8 cellular contexts compared by ENCODE assay signal in the genomic region with DNA sequence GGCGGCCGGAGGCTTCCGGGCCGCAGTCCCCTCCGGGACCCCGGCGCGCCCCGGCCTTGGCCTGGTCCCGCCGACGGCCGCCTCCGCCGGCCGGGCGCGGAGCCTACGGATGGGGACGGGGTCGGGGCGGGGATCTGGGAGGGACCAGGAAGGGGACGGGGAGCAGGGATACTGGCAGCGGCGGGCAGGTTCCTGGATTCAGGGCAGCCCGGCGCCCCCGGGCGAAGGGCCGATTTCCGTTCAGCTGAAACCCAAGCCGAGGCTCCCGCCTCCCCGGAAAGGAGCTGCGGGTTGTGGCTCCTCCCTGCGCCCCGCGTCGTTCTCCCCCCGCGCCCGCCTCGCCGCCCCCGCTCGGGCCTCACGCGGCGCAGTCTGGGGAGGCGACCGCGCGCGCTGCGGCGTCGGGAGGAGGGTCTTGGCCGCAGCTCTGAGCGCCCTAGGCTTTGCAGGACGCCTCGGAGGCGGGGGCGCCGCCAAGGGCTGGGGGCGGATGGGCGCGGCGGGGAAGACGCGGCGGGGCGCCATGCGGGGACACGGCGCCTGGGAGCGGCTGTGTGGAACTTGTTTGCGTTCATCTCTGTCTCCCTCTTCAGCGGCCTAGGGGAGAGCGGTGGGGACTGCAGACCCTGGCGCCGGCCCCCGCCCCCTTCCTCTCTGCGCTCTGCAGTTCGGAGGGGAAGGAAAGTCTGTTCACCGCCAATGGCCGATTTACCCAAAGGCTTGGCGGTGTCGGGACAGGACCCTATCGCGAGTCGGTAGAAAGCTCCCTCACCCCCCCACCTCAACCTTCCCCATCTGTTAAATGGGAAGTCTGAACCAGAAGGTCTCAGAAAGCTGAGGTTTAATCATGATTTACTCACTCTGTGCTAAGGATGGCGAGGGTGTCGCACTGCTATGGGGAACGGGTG. TPM values are rescaled to one million over a fixed set of nuclear protein-coding genes. Genes with fewer than 3 reads are reported as not detected.
DNase-seq lines count a peak whose midpoint lies in the region; TF ChIP-seq lines count a peak whose summit lies in the region.

No MANE protein-coding gene starts in this region.

- no peak overlapping the region for H3K56ac ChIP-seq in H9 (ENCODE audit: insufficient read length, low read depth, low read length)

- H3K4me1 Mint-ChIP-seq in H9 (peaks cover 11 to 18% of the 10 kb centered on the region in 2 experiments), mesothelial cell of epicardium (no peaks in the 10 kb centered on the region)
- peaks cover 13% of the 10 kb centered on the region for H3K4me1 Mint-ChIP-seq in dendritic cell treated with granulocyte-macrophage colony-stimulating factor and Interleukin-4, amounts not matched to agents 40 ng/mL and 50 ng/mL, for 4 days (ENCODE audit: low read depth)

- no CpG with 5 or more reads among the region's 94 CpGs for WGBS in H9 (ENCODE audit: extremely low coverage, insufficient read length, low lambda C conversion rate)
- WGBS in urinary bladder: 3% methylated on average over 93 of the region's 94 CpGs

- H2BK20ac ChIP-seq in H9 (ENCODE audit: low read depth, low read length, poor library complexity, severe bottlenecking): no peak overlapping the region

- peak overlapping the region; percentile 69 for H3K4me2 ChIP-seq in H9 (ENCODE audit: insufficient read depth, insufficient read length, low read length)

- H3K4me1 ChIP-seq in ACC112 (ENCODE audit: control insufficient read depth, insufficient read depth, low read length, unreplicated experiment): no peaks in the 10 kb centered on the region
- no peaks in the 10 kb centered on the region for H3K4me1 ChIP-seq in H9 (ENCODE audit: insufficient read depth, low read length)
- H3K4me1 ChIP-seq in urinary bladder (ENCODE audit: insufficient read depth): peaks cover 3% of the 10 kb centered on the region

- H3K4ac ChIP-seq in H9 (ENCODE audit: low read depth, low read length): no peak overlapping the region

- H4K20me1 ChIP-seq in H9 (ENCODE audit: control insufficient read depth, insufficient read depth, insufficient read length): no peaks in the 10 kb centered on the region

- no peak overlapping the region for H3K23ac ChIP-seq in H9 (ENCODE audit: insufficient read length, low read depth, low read length)

- H3K23me2 ChIP-seq in H9 (ENCODE audit: insufficient read length, low read depth, low read length, poor library complexity, severe bottlenecking): peaks cover 6% of the 10 kb centered on the region

- peak overlapping the region; percentile 75 to 86 for H3K4me3 Mint-ChIP-seq in H9
- H3K4me3 Mint-ChIP-seq in dendritic cell treated with granulocyte-macrophage colony-stimulating factor and Interleukin-4, amounts not matched to agents 40 ng/mL and 50 ng/mL, for 4 days: peak overlapping the region; percentile 84
- peak overlapping the region; percentile 59 for H3K4me3 Mint-ChIP-seq in mesothelial cell of epicardium

- H3K27me3 ChIP-seq in ACC112 (ENCODE audit: insufficient read depth, low read length): peaks cover 35% of the 10 kb centered on the region
- no peaks in the 10 kb centered on the region for H3K27me3 ChIP-seq in H9 (ENCODE audit: insufficient read depth, low read length)

- no peak overlapping the region for H2BK15ac ChIP-seq in H9 (ENCODE audit: low read depth, low read length)

- H3K79me1 ChIP-seq in H9 (ENCODE audit: insufficient read depth, low read depth, low read length, poor library complexity, severe bottlenecking): no peaks in the 10 kb centered on the region

- H4K91ac ChIP-seq in H9 (ENCODE audit: insufficient read length, low read depth, low read length): no peak overlapping the region

- no peak overlapping the region for H2BK5ac ChIP-seq in H9 (ENCODE audit: insufficient read length, low read length)

- H3K36me3 Mint-ChIP-seq in H9 (ENCODE audit: insufficient read depth in 1 of 3, low read depth in 3 of 3) (peaks cover 0 to 20% (median 3%) of the 10 kb centered on the region in 3 experiments; a peak in 2 of 7 replicates), mesothelial cell of epicardium (no peaks in the 10 kb centered on the region)
- H3K36me3 Mint-ChIP-seq in dendritic cell treated with granulocyte-macrophage colony-stimulating factor and Interleukin-4, amounts not matched to agents 40 ng/mL and 50 ng/mL, for 4 days (ENCODE audit: low read depth): no peaks in the 10 kb centered on the region

- no peaks in the 10 kb centered on the region for H3K36me3 ChIP-seq in ACC112 (ENCODE audit: insufficient read depth, low read length)
- H3K36me3 ChIP-seq in SK-N-MC (ENCODE audit: insufficient read depth, low read length): no peaks in the 10 kb centered on the region
- H3K36me3 ChIP-seq in urinary bladder (ENCODE audit: insufficient read depth): no peaks in the 10 kb centered on the region

- no peak overlapping the region for H4K8ac ChIP-seq in H9 (replicated peaks; ENCODE audit: insufficient read length, low read depth, low read length)

- DNase-seq in H9 (peak; percentile 79), SK-N-MC (ENCODE audit: low read depth, low spot score) (no peak), mesothelial cell of epicardium (ENCODE audit: low spot score in 2 of 2, unreplicated experiment in 2 of 2) (peak; percentile 33 to 68), AML-193 (lab: John Stamatoyannopoulos, UW) (no peak), H4 (ENCODE audit: low spot score) (no peak)

- H3K79me2 ChIP-seq in ACC112 (ENCODE audit: control insufficient read depth, insufficient read depth, low read length, unreplicated experiment) (no peaks in the 10 kb centered on the region), H9 (ENCODE audit: insufficient read depth, low read length) (no peaks in the 10 kb centered on the region)

- H3K9me3 Mint-ChIP-seq in H9 (no peaks in the 10 kb centered on the region), mesothelial cell of epicardium (peaks cover 4% of the 10 kb centered on the region)
- H3K9me3 Mint-ChIP-seq in dendritic cell treated with granulocyte-macrophage colony-stimulating factor and Interleukin-4, amounts not matched to agents 40 ng/mL and 50 ng/mL, for 4 days: no peaks in the 10 kb centered on the region

- H3K18ac ChIP-seq in H9 (ENCODE audit: insufficient read length, low read depth, low read length): peak overlapping the region; percentile 81

- peak overlapping the region; percentile 95 for H3K14ac ChIP-seq in H9 (ENCODE audit: insufficient read depth, low read length)

- H2AK5ac ChIP-seq in H9 (ENCODE audit: insufficient read length, low read length): no peak overlapping the region

- no peaks in the 10 kb centered on the region for H3K9me3 ChIP-seq in H9 (ENCODE audit: control insufficient read depth, low read depth, low read length)
- H3K9me3 ChIP-seq in SK-N-MC (ENCODE audit: low read depth, low read length): no peaks in the 10 kb centered on the region

- peaks cover 16% of the 10 kb centered on the region for H3K27me3 Mint-ChIP-seq in H9 (ENCODE audit: low read depth)
- H3K27me3 Mint-ChIP-seq in dendritic cell treated with granulocyte-macrophage colony-stimulating factor and Interleukin-4, amounts not matched to agents 40 ng/mL and 50 ng/mL, for 4 days: peaks cover 76% of the 10 kb centered on the region
- H3K27me3 Mint-ChIP-seq in mesothelial cell of epicardium (ENCODE audit: low read depth): peaks cover 61% of the 10 kb centered on the region

- H3K27ac Mint-ChIP-seq in H9 (no peak overlapping the region; a peak in 1 of 7 replicates), mesothelial cell of epicardium (no peak overlapping the region)
- H3K27ac Mint-ChIP-seq in dendritic cell treated with granulocyte-macrophage colony-stimulating factor and Interleukin-4, amounts not matched to agents 40 ng/mL and 50 ng/mL, for 4 days: no peak overlapping the region

- no peak overlapping the region for H3K27ac ChIP-seq in ACC112 (ENCODE audit: low read depth, low read length)
- no peak overlapping the region for H3K27ac ChIP-seq in H9 (ENCODE audit: insufficient read length, low read depth, low read length)
- no peak overlapping the region for H3K27ac ChIP-seq in SK-N-MC
- H3K27ac ChIP-seq in urinary bladder (ENCODE audit: low read depth): no peak overlapping the region

- H3K9ac ChIP-seq in H9 (ENCODE audit: extremely low read depth, insufficient read length, low read length) (peak overlapping the region; percentile 8), SK-N-MC (ENCODE audit: insufficient read length) (no peak overlapping the region)

- H4K5ac ChIP-seq in H9 (ENCODE audit: insufficient read length, low read depth, low read length): no peak overlapping the region

- no peak overlapping the region for H3T11ph ChIP-seq in H9 (ENCODE audit: low read length)

- no peak overlapping the region for H2BK12ac ChIP-seq in H9 (ENCODE audit: insufficient read length, low read depth, low read length)

- peak overlapping the region; percentile 73 for H2AFZ ChIP-seq in ACC112 (ENCODE audit: low read length, unreplicated experiment)
- no peak overlapping the region for H2AFZ ChIP-seq in H9 (ENCODE audit: low read length)

- TF ChIP-seq CTCF in H9 (conservative IDR thresholded peaks at IDR 0.05) (peak; percentile 15; the same call in 2 of the 3 replicates), mesothelial cell of epicardium (IDR thresholded peaks at IDR 0.05; ENCODE audit: unreplicated experiment) (no peak)

- intact Hi-C loops in dendritic cell treated with granulocyte-macrophage colony-stimulating factor and Interleukin-4, amounts not matched to agents 40 ng/mL and 50 ng/mL, for 4 days (cut with micrococcal nuclease): loop anchor here (2.0 kb wide), 1 partner anchor 24 kb away; a partner anchor contains a TSS

- H3K4me3 ChIP-seq in ACC112 (ENCODE audit: low read depth, low read length) (peak overlapping the region; percentile 83), SK-N-MC (peak overlapping the region; percentile 80), urinary bladder (ENCODE audit: low read depth, low read length) (peak overlapping the region; percentile 49)

- no peak overlapping the region for H2BK120ac ChIP-seq in H9 (ENCODE audit: low read depth, low read length, poor library complexity, severe bottlenecking)

RNA-seq across cellular contexts. Expression of a gene that starts 22.7 kb away (rescaled TPM):
- 23.7 and 24.4 TPM in 2 replicates for total RNA-seq in H9 (2021)
- total RNA-seq in mesothelial cell of epicardium: 23.6 to 23.9 TPM (median 23.8 TPM) in 3 replicates
- 41.4 TPM for total RNA-seq in urinary bladder
- polyA plus RNA-seq in urinary bladder: 23.8 TPM
- 16.1 and 18.8 TPM in 2 replicates for total RNA-seq in H4 (2014; rRNA removed; shearing (Covaris generic))

Comparison
In these comparisons a context has a peak if more than half of its experiments do, and no peak if none do; other contexts are left out.
1. DNase-seq: peak in H9 (single experiment) and mesothelial cell of epicardium (2 of 2); none in SK-N-MC (single experiment), AML-193 (0 of 2) and H4 (single experiment).
2. Peak in every context shown above with its lines, with median percentiles within 50 percentile points of each other: H3K4me3 ChIP-seq and H3K4me3 Mint-ChIP-seq.